13 cellular contexts compared by ENCODE assay signal in the genomic region with DNA sequence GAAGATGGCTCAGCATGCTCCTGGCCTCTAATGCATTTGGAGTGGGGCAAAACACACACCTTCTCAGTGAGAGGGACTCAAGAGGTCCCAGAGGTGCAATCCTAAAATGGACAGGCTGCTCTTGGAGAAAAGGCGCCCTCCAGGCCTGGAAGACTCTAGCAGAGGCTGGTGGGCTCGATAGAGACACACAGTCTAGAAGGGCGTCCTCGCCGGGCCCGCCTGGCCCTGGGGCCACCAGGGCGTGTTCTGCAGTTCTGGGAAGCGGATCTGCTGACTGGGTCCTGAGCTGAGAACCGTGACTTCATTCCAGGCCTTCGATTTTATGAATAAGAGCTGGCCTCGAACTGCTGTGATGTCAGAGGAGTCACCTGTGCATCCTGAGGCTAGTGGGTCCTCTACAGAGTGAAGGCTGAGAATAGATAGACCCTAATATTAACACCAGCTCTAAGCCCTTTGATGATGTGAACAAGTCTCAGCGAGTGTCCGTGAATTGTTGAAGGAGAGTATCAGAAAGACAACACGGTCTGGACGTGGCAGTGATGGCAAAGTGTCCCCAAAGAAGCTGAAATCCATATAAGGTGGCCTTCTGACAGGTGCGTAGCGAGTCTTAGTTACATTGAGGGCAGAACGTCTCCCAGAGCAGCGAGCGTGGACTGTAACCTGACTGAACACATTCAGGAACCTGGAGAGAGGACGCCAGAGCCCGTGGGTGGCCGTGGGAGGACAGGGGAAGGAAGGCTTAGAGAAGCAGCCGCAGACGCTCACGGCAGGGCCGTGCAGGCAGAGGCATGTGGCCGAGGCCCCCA.
DNase-seq lines count a peak whose midpoint lies in the region; ATAC-seq and TF ChIP-seq lines count a peak whose summit lies in the region.
"Had no signal": no experiment of that assay in that cellular context is flagged by ENCODE, and none has a peak within 500 bp of the region (broad histone marks: within the 10 kb centered on the region; RNA-seq: fewer than 3 reads in every experiment).

No MANE protein-coding gene starts in this region.

- 94 to 96% (median 94%) methylated on average over 27 to 28 of the region's 28 CpGs for WGBS in heart left ventricle, 4 donors

- DNase-seq in right atrium auricular region (ENCODE audit: low spot score) (peak; percentile 52), heart left ventricle (no peak), T-cell (no peak), left lung (no peak), NCI-H510A treated with DMSO at 0.1 percent for 48 hours (lab: John Stamatoyannopoulos, UW) (no peak), AG20443 (ENCODE audit: low spot score) (no peak), amygdala (lab: John Stamatoyannopoulos, UW) (no peak)
- DNase-seq: midbrain, NCI-H2081 treated with DMSO at 0.1 percent for 48 hours had no signal

- peak overlapping the region in 1 of 2 donors; percentile 73 for H3K27ac ChIP-seq in right atrium auricular region
- peak overlapping the region in 5 of 12 donors; percentile 74 to 89 (median 80) for H3K27ac ChIP-seq in heart left ventricle
- peak overlapping the region; percentile 37 to 90 for H3K27ac ChIP-seq in left lung

- H3K27me3 ChIP-seq in right atrium auricular region (no peaks in the 10 kb centered on the region), heart left ventricle (no peaks in the 10 kb centered on the region), left lung (no peaks in the 10 kb centered on the region)
- H3K27me3 ChIP-seq: SJSA1 had no signal

- ATAC-seq in heart left ventricle (no peak), T-cell (replicated peaks in 1 of 4) (no peak), left lung (no peak), GM19324 (IDR thresholded peaks at IDR 0.05; ENCODE audit: low FRiP score, unreplicated experiment) (no peak)

- intact Hi-C loops in heart left ventricle (cut with DNase I) (loop anchor here in 2 of 10 donors (2.0 to 10.0 kb wide), 2 partner anchors 93 to 97 kb away; no protein-coding TSS in a partner anchor), left lung (cut with DNase I) (no loop called here)

- TF ChIP-seq POLR2A in heart left ventricle (IDR thresholded peaks at IDR 0.05) = no peak

- TF ChIP-seq CTCF in right atrium auricular region (IDR thresholded peaks at IDR 0.05) (no peak), heart left ventricle (IDR thresholded peaks at IDR 0.05) (no peak), left lung (IDR thresholded peaks at IDR 0.05) (no peak)

- peaks cover 27% of the 10 kb centered on the region for H3K36me3 Mint-ChIP-seq in T-cell
- H3K36me3 Mint-ChIP-seq: brain had no signal

- H3K4me3 ChIP-seq in right atrium auricular region = no peak overlapping the region
- peak overlapping the region in 1 of 12 donors; percentile 46 for H3K4me3 ChIP-seq in heart left ventricle
- peak overlapping the region in 1 of 2 donors; percentile 21 for H3K4me3 ChIP-seq in left lung
- H3K4me3 ChIP-seq: K562, SJSA1 had no signal

- POLR2A ChIA-PET in T-cell (lab: Charles Lee) = no interaction called here

- no peaks in the 10 kb centered on the region for H3K4me1 ChIP-seq in right atrium auricular region
- H3K4me1 ChIP-seq in heart left ventricle = peaks cover 0 to 28% (median 2%) of the 10 kb centered on the region in 12 donors
- peaks cover 0 to 25% of the 10 kb centered on the region in 2 donors for H3K4me1 ChIP-seq in left lung

- H3K36me3 ChIP-seq in right atrium auricular region (no peaks in the 10 kb centered on the region), heart left ventricle (no peaks in the 10 kb centered on the region), left lung (no peaks in the 10 kb centered on the region)
- H3K36me3 ChIP-seq: SJSA1 had no signal

- CTCF ChIA-PET in T-cell (lab: Charles Lee) = no interaction called here

- H3K9me3 ChIP-seq in right atrium auricular region (peaks cover 0 to 1% of the 10 kb centered on the region in 2 donors), heart left ventricle (peaks cover 0 to 6% (median 0%) of the 10 kb centered on the region in 12 donors), left lung (peaks cover 0 to 3% of the 10 kb centered on the region in 2 donors)
- H3K9me3 ChIP-seq: SJSA1 had no signal

- H3K9me3 Mint-ChIP-seq in T-cell = peaks cover 7 to 15% (median 14%) of the 10 kb centered on the region in 3 donors

- H3K27ac Mint-ChIP-seq in T-cell = peak overlapping the region; percentile 98 to 99

- H3K4me1 Mint-ChIP-seq in T-cell = peaks cover 33 to 55% (median 42%) of the 10 kb centered on the region in 3 donors

- H3K4me3 Mint-ChIP-seq in T-cell = peak overlapping the region; percentile 82 to 85 (median 85)
- H3K4me3 Mint-ChIP-seq: brain had no signal

- no peaks in the 10 kb centered on the region for H3K27me3 Mint-ChIP-seq in T-cell
